7 cellular contexts compared by ENCODE assay signal in genomic region chr5:57298985-57299491, GRCh38.
A peak's percentile ranks its signal among the peaks of the same experiment; 100 is the strongest.
DNase-seq lines count a peak whose midpoint lies in the region; FAIRE-seq and TF ChIP-seq lines count a peak whose summit lies in the region.

No MANE protein-coding gene starts in this region.

- no peaks in the 10 kb centered on the region for H3K9me3 ChIP-seq in neuron (ENCODE audit: low read length)

- peaks cover 7% of the 10 kb centered on the region for H3K4me1 ChIP-seq in neuron (ENCODE audit: insufficient read depth, low read length)

- peak overlapping the region; percentile 11 for H2AFZ ChIP-seq in neuron (ENCODE audit: low read depth, low read length)

- H3K4me3 ChIP-seq in GM12864 (ENCODE audit: low read depth, low read length) = no peak overlapping the region
- no peak overlapping the region for H3K4me3 ChIP-seq in fibroblast of the aortic adventitia (ENCODE audit: low read depth, low read length)
- H3K4me3 ChIP-seq in neuron (ENCODE audit: low read length) = no peak overlapping the region

- TF ChIP-seq CTCF in GM12864 (IDR thresholded peaks at IDR 0.05; ENCODE audit: low read depth, low read length, missing control alignments) (peak; percentile 67), fibroblast of the aortic adventitia (IDR thresholded peaks at IDR 0.05; ENCODE audit: insufficient read depth, low read length) (peak; percentile 50)

- DNase-seq in GM12864 (ENCODE audit: low read depth) (no peak), HK-2 (ENCODE audit: unreplicated experiment) (peak; percentile 34), OCI-M1 (lab: John Stamatoyannopoulos, UW) (peak; percentile 88), fibroblast of the aortic adventitia (ENCODE audit: low read depth) (peak; percentile 96), urothelium cell line (ENCODE audit: low spot score) (peak; percentile 59)
- DNase-seq in activated T-cell treated with anti-CD3 and anti-CD28 coated beads, Interleukin-2, amount 50 U/mL, for 48 hours = peak; percentile 71 to 73

- no peak for FAIRE-seq in urothelium cell line (lab: Jason Lieb, UNC)

- H3K27me3 ChIP-seq in neuron (ENCODE audit: insufficient read depth, low read length) = no peaks in the 10 kb centered on the region

- H3K36me3 ChIP-seq in neuron (ENCODE audit: insufficient read depth, low read length) = no peaks in the 10 kb centered on the region
